Comparison of ENCODE assay signal across 1 cellular context in genomic region chr19:15672580-15673175, GRCh38.
TF ChIP-seq lines count a peak whose summit lies in the region.

CYP4F12 (plus strand) TSS chr19:15673087; CDS start chr19:15673530, 443 bp downstream.

TF ChIP-seq in GM12878, 131 proteins besides CTCF, POLR2A, EP300 and RAD21 (continued from another document):
- no peak for TF ChIP-seq E2F8 (IDR thresholded peaks at IDR 0.05; ENCODE audit: low read depth, partially characterized antibody)
- TF ChIP-seq CREM (IDR thresholded peaks at IDR 0.05; ENCODE audit: low read depth), result no peak
- TF ChIP-seq BACH1 (IDR thresholded peaks at IDR 0.05; ENCODE audit: borderline replicate concordance), result no peak
